35 cellular contexts compared by ENCODE assay signal in genomic region chr10:68224810-68225209, GRCh38. TPM values are rescaled to one million over a fixed set of nuclear protein-coding genes. Genes with fewer than 3 reads are reported as not detected.
DNase-seq lines count a peak whose midpoint lies in the region; ATAC-seq, FAIRE-seq and TF ChIP-seq lines count a peak whose summit lies in the region.
"Had no signal": no experiment of that assay in that cellular context is flagged by ENCODE, and none has a peak within 500 bp of the region (broad histone marks: within the 10 kb centered on the region; RNA-seq: fewer than 3 reads in every experiment).

No MANE protein-coding gene starts in this region.

- no peaks in the 10 kb centered on the region for H3K4me1 ChIP-seq in astrocyte (ENCODE audit: insufficient read depth, low read length)
- H3K4me1 ChIP-seq in spleen = no peaks in the 10 kb centered on the region
- H3K4me1 ChIP-seq: Caco-2, neural progenitor cell, pancreas, suprapubic skin, upper lobe of left lung had no signal

- H3K4me2 ChIP-seq in astrocyte (ENCODE audit: low read length) = no peak overlapping the region
- H3K4me2 ChIP-seq: neural progenitor cell had no signal

- ATAC-seq in GM21737 (IDR thresholded peaks at IDR 0.05; ENCODE audit: unreplicated experiment) = no peak
- no peak for ATAC-seq in natural killer cell
- ATAC-seq: activated naive CD4-positive, alpha-beta T cell treated with anti-CD3 and anti-CD28 coated beads, Interleukin-2, amount 50 U/mL, for 72 hours; HepG2; left lobe of liver; pancreas; WTC11 had no signal

- no peaks in the 10 kb centered on the region for H3K79me2 ChIP-seq in astrocyte (ENCODE audit: insufficient read depth, low read length)

- H3K4me3 Mint-ChIP-seq in HFFc6 (no peak overlapping the region), astrocyte (ENCODE audit: unreplicated experiment) (no peak overlapping the region), natural killer cell (no peak overlapping the region)
- H3K4me3 Mint-ChIP-seq: activated CD4-positive, alpha-beta T cell treated with anti-CD3 and anti-CD28 coated beads, Interleukin-2, amount 10 ng/mL, durations not matched to agents 24 days and 14 days; CD14-positive monocyte; immature natural killer cell; neural progenitor cell; WTC11 had no signal

- H3K27me3 Mint-ChIP-seq in HFFc6 (ENCODE audit: insufficient read depth) (no peaks in the 10 kb centered on the region; the same call in 1 of the 2 replicates), astrocyte (ENCODE audit: low read depth, unreplicated experiment) (peaks cover 3% of the 10 kb centered on the region), natural killer cell (ENCODE audit: low read depth in 2 of 2) (peaks cover 13 to 22% of the 10 kb centered on the region in 2 donors)

- H3K36me3 Mint-ChIP-seq in HFFc6 (ENCODE audit: low read depth) (peaks cover 7% of the 10 kb centered on the region; the same call in 1 of the 2 replicates), astrocyte (ENCODE audit: low read depth, unreplicated experiment) (no peaks in the 10 kb centered on the region), natural killer cell (no peaks in the 10 kb centered on the region)
- H3K36me3 Mint-ChIP-seq: activated naive CD4-positive, alpha-beta T cell treated with anti-CD3 and anti-CD28 coated beads, Interleukin-2, amount 50 U/mL, for 72 hours; CD14-positive monocyte; immature natural killer cell; neural progenitor cell; WTC11 had no signal

- TF ChIP-seq POLR2A in spleen (IDR thresholded peaks at IDR 0.05) = no peak

- no peak overlapping the region for H3K27ac ChIP-seq in astrocyte (ENCODE audit: low read depth, low read length)
- H3K27ac ChIP-seq in spleen = no peak overlapping the region
- H3K27ac ChIP-seq: neural progenitor cell, pancreas, RWPE1, suprapubic skin, upper lobe of left lung had no signal

- TF ChIP-seq CTCF in HFFc6 (IDR thresholded peaks at IDR 0.05) (no peak), astrocyte (IDR thresholded peaks at IDR 0.05; ENCODE audit: insufficient read depth, low read depth, low read length) (no peak), fibroblast of mammary gland (conservative IDR thresholded peaks at IDR 0.05; ENCODE audit: control insufficient read depth, insufficient read depth, low read depth, low read length) (no peak), spleen (IDR thresholded peaks at IDR 0.05 in 8 of 11, conservative IDR thresholded peaks at IDR 0.05 in 3 of 11) (no peak), natural killer cell (IDR thresholded peaks at IDR 0.05) (no peak)

- no peaks in the 10 kb centered on the region for H4K20me1 ChIP-seq in astrocyte (ENCODE audit: insufficient read depth, low read length)

- H3K4me3 ChIP-seq in astrocyte (ENCODE audit: insufficient read depth, low read depth, low read length) (no peak overlapping the region), fibroblast of mammary gland (ENCODE audit: control insufficient read depth, low read depth, low read length) (no peak overlapping the region), spleen (no peak overlapping the region)
- H3K4me3 ChIP-seq: neural progenitor cell, pancreas, suprapubic skin, upper lobe of left lung had no signal

- H3K9ac ChIP-seq in astrocyte (ENCODE audit: low read length) = no peak overlapping the region
- H3K9ac ChIP-seq: neural progenitor cell had no signal

- DNase-seq in HFFc6 (peak; percentile 30), astrocyte (ENCODE audit: low read depth) (no peak), fibroblast of mammary gland (ENCODE audit: low read depth) (peak; percentile 41), renal cortical epithelial cell (ENCODE audit: low read depth) (peak; percentile 36), spleen (no peak), natural killer cell (no peak)
- DNase-seq: activated CD4-positive, alpha-beta T cell treated with anti-CD3 and anti-CD28 coated beads, Interleukin-2, amount 10 ng/mL, durations not matched to agents 24 days and 14 days; activated effector memory CD4-positive, alpha-beta T cell treated with Interleukin-2 at 50 U/mL for 16 hours; anterior cingulate cortex; Caco-2; cortex of kidney; effector memory CD4-positive, alpha-beta T cell; erythroblast; GF-D8; GOT3; immature natural killer cell; Kasumi-1; NCI-H1092 treated with DMSO at 0.1 percent for 48 hours; NCI-H1694 treated with DMSO at 0.1 percent for 48 hours; NCI-H446 treated with DMSO at 0.1 percent for 48 hours; pancreas; small intestine; stimulated activated naive CD4-positive, alpha-beta T cell; upper lobe of left lung had no signal

- H3K27ac Mint-ChIP-seq in HFFc6 (peak overlapping the region; percentile 64), astrocyte (ENCODE audit: unreplicated experiment) (peak overlapping the region; percentile 43), natural killer cell (no peak overlapping the region)
- H3K27ac Mint-ChIP-seq: activated CD4-positive, alpha-beta T cell treated with anti-CD3 and anti-CD28 coated beads, Interleukin-2, amount 10 ng/mL, durations not matched to agents 24 days and 14 days; activated naive CD4-positive, alpha-beta T cell treated with anti-CD3 and anti-CD28 coated beads, Interleukin-2, amount 50 U/mL, for 72 hours; immature natural killer cell; neural progenitor cell; WTC11 had no signal

- intact Hi-C loops in spleen (cut with DNase I; ENCODE audit: low total_unique reads) (no loop called here), natural killer cell (cut with micrococcal nuclease) (no loop called here)

- H2AFZ ChIP-seq in astrocyte (ENCODE audit: low read depth, low read length) = no peak overlapping the region
- H2AFZ ChIP-seq: neural progenitor cell had no signal

- no peaks in the 10 kb centered on the region for H3K36me3 ChIP-seq in astrocyte (ENCODE audit: insufficient read depth, low read length)
- H3K36me3 ChIP-seq in spleen = no peaks in the 10 kb centered on the region
- H3K36me3 ChIP-seq: neural progenitor cell, pancreas, suprapubic skin, upper lobe of left lung had no signal

- H3K9me3 Mint-ChIP-seq in HFFc6 (no peaks in the 10 kb centered on the region), astrocyte (ENCODE audit: unreplicated experiment) (peaks cover 2% of the 10 kb centered on the region), natural killer cell (no peaks in the 10 kb centered on the region)
- H3K9me3 Mint-ChIP-seq: activated CD4-positive, alpha-beta T cell treated with anti-CD3 and anti-CD28 coated beads, Interleukin-2, amount 10 ng/mL, durations not matched to agents 24 days and 14 days; activated naive CD4-positive, alpha-beta T cell treated with anti-CD3 and anti-CD28 coated beads, Interleukin-2, amount 50 U/mL, for 72 hours; immature natural killer cell; neural progenitor cell; WTC11 had no signal

- H3K27me3 ChIP-seq in astrocyte (ENCODE audit: insufficient read depth, low read length) (no peaks in the 10 kb centered on the region), spleen (replicated peaks in 1 of 7) (peaks cover 0 to 13% (median 0%) of the 10 kb centered on the region in 7 donors)
- H3K27me3 ChIP-seq: pancreas, suprapubic skin, upper lobe of left lung had no signal

- H3K4me1 Mint-ChIP-seq in HFFc6 (ENCODE audit: low read depth) (peaks cover 8% of the 10 kb centered on the region), astrocyte (ENCODE audit: low read depth, unreplicated experiment) (no peaks in the 10 kb centered on the region), natural killer cell (no peaks in the 10 kb centered on the region)
- H3K4me1 Mint-ChIP-seq: activated CD4-positive, alpha-beta T cell treated with anti-CD3 and anti-CD28 coated beads, Interleukin-2, amount 10 ng/mL, durations not matched to agents 24 days and 14 days; CD14-positive monocyte; immature natural killer cell; neural progenitor cell; WTC11 had no signal

- H3K9me3 ChIP-seq in astrocyte (ENCODE audit: insufficient read depth, low read depth, low read length) = no peaks in the 10 kb centered on the region
- H3K9me3 ChIP-seq in spleen = no peaks in the 10 kb centered on the region
- H3K9me3 ChIP-seq: Caco-2, pancreas, suprapubic skin, upper lobe of left lung had no signal

- FAIRE-seq in astrocyte (lab: Jason Lieb, UNC) = no peak
- FAIRE-seq: HepG2, pancreas, small intestine had no signal

RNA-seq across cellular contexts. Expression of gene ATOH7, which starts 7.1 kb away (rescaled TPM):
- under 1 TPM in 2 of 6 experiments, not detected in 4; 0.11 to 0.12 TPM for total RNA-seq in HFFc6 (2021; fragmentation: NEBNext Ultra II Directional; extraction: Animal tissue kit (Norgen Biotek cat#: 25700))
- total RNA-seq in astrocyte = 0.19 TPM in 1 of 2 replicates, not detected in the other
- total RNA-seq in renal cortical epithelial cell = 0.05 TPM in 1 of 2 replicates, not detected in the other
- not detected for total RNA-seq in spleen
- under 1 TPM; 0.04 to 0.10 (median 0.08) TPM for polyA plus RNA-seq in spleen
- not detected for total RNA-seq in natural killer cell
- total RNA-seq: activated CD4-positive, alpha-beta T cell treated with anti-CD3 and anti-CD28 coated beads, Interleukin-2, amount 10 ng/mL, durations not matched to agents 24 days and 14 days; activated CD8-positive, alpha-beta memory T cell treated with anti-CD3 and anti-CD28 coated beads for 36 hours; activated naive CD4-positive, alpha-beta T cell treated with anti-CD3 and anti-CD28 coated beads, Interleukin-2, amount 50 U/mL, for 72 hours; cardiac septum; suprapubic skin; upper lobe of left lung had no signal
- polyA plus RNA-seq: CD14-positive monocyte, immature natural killer cell had no signal

Comparison
In these comparisons a context has a peak if more than half of its experiments do, and no peak if none do; other contexts are left out.
1. DNase-seq: peak in HFFc6 (single experiment), fibroblast of mammary gland (single experiment) and renal cortical epithelial cell (single experiment); none in astrocyte (single experiment), spleen (single experiment) and natural killer cell (single experiment).
2. H3K27ac Mint-ChIP-seq: peak in HFFc6 (single experiment) and astrocyte (single experiment); none in natural killer cell (0 of 2).